3 cellular contexts compared by ENCODE assay signal in the genomic region with DNA sequence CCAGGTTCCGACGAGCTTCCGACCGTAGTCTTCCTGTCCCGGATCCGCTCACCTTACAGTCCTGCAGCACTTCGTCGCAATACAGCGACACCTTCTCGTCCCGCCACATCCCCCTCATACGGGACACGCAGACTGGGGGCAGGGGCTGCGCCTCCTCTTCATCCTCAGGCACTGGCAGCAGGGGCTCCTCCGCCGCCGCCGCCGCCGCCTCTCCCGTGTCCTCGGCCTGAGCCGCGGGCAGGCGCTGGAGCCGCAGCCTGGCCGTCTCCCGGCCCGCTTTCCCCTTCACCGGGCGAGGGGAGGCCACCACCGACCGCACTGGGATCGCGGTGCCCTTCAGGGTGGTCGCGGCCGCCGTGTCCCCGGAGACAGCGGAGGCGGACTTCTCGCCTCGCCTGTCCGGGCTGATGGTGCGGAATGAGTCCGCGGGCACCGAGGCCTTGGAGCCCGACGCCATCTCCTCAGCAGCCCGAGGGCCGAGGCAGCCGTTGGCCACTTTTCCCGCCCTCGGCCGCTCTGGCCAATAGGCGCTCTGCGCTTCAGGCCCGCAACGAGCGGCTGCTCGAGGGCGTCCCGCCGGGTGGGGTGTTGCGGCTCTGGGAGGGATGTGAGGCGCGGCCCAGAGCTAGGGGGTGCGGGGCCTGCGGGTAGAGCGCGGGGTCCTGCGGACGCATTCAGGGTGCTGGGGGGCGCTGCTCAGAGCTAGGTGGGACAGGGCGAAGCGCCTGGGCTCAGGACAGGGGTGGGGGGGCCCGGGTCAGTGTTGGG.
TF ChIP-seq lines count a peak whose summit lies in the region.

TSS of gene SHCBP1L (minus strand) at position 490 of the 768 bp plus-strand sequence. CDS start at position 457, 33 bp downstream.

TF ChIP-seq in SK-N-SH, 30 proteins besides CTCF, POLR2A, EP300 and RAD21:
- TF ChIP-seq JUND (IDR thresholded peaks at IDR 0.05) (no peak), RCOR1 (IDR thresholded peaks at IDR 0.05; ENCODE audit: low read length) (no peak), ELF1 (IDR thresholded peaks at IDR 0.05) (no peak), FOXJ3 (CRISPR knock-in tag; IDR thresholded peaks at IDR 0.05) (no peak), IRF3 (IDR thresholded peaks at IDR 0.05; ENCODE audit: low read depth, low read length) (no peak), PBX3 (IDR thresholded peaks at IDR 0.05) (no peak), REST (IDR thresholded peaks at IDR 0.05; ENCODE audit: low read depth, low read length) (no peak), USF2 (IDR thresholded peaks at IDR 0.05; ENCODE audit: borderline replicate concordance, low read depth, low read length) (no peak)

TF ChIP-seq in SK-N-SH treated with all-trans-retinoic acid at 6 μM for 48 hours, 23 proteins besides CTCF, POLR2A, EP300 and RAD21:
- TF ChIP-seq ZC3H10 (CRISPR knock-in tag; IDR thresholded peaks at IDR 0.05) (no peak), RARB (CRISPR knock-in tag; IDR thresholded peaks at IDR 0.05) (no peak), ISL1 (CRISPR knock-in tag; IDR thresholded peaks at IDR 0.05) (no peak)

TF ChIP-seq in endothelial cell of umbilical vein, 7 proteins besides CTCF, POLR2A, EP300 and RAD21:
- TF ChIP-seq MAX (IDR thresholded peaks at IDR 0.05; ENCODE audit: insufficient read depth, insufficient read length) (peak; percentile 33), JUN (IDR thresholded peaks at IDR 0.05; ENCODE audit: borderline replicate concordance, insufficient read depth, insufficient read length, low read depth) (no peak), GATA2 (IDR thresholded peaks at IDR 0.05; ENCODE audit: insufficient read depth, insufficient read length, low read depth, low read length) (no peak), EZH2 (IDR thresholded peaks at IDR 0.05; ENCODE audit: borderline replicate concordance, low read depth, low read length, severe bottlenecking) (peak; percentile 48), FOS (IDR thresholded peaks at IDR 0.05; ENCODE audit: borderline replicate concordance, insufficient read depth, low read length) (no peak)
TF ChIP-seq in endothelial cell of umbilical vein: peak in this region for 2.
